Comparison of ENCODE assay signal across 8 cellular contexts in genomic region chr3:173584093-173584833, GRCh38.
A peak's percentile ranks its signal among the peaks of the same experiment; 100 is the strongest.
DNase-seq lines count a peak whose midpoint lies in the region; ATAC-seq and TF ChIP-seq lines count a peak whose summit lies in the region.

No MANE protein-coding gene starts in this region.

- ATAC-seq in right cardiac atrium (no peak), GM18858 (IDR thresholded peaks at IDR 0.05; ENCODE audit: unreplicated experiment) (no peak)

- H3K27ac ChIP-seq in HUES64 (ENCODE audit: low read depth, low read length) (peak overlapping the region; percentile 44; the same call in 1 of the 2 replicates), adrenal gland (no peak overlapping the region), right cardiac atrium (ENCODE audit: low read length) (no peak overlapping the region), sigmoid colon (peak overlapping the region in 2 of 4 donors; percentile 67 to 78)

- WGBS in HUES64 = 4% methylated on average over 16 of the region's 16 CpGs
- WGBS in adrenal gland, 4 donors = 8 to 9% (median 9%) methylated on average over 16 of the region's 16 CpGs
- WGBS in right cardiac atrium = 6% methylated on average over 16 of the region's 16 CpGs
- WGBS in sigmoid colon, 2 donors = 8 to 15% methylated on average over 16 of the region's 16 CpGs

- TF ChIP-seq EP300 in sigmoid colon (IDR thresholded peaks at IDR 0.05) = no peak

- H3K36me3 ChIP-seq in HUES64 (ENCODE audit: insufficient read depth, low read length) (no peaks in the 10 kb centered on the region), adrenal gland (replicated peaks in 1 of 2) (no peaks in the 10 kb centered on the region), sigmoid colon (no peaks in the 10 kb centered on the region)

- peak; percentile 81 for DNase-seq in G401 (ENCODE audit: low spot score)
- DNase-seq in adrenal gland = peak in 1 of 7 donors; percentile 58
- DNase-seq in right cardiac atrium = no peak
- DNase-seq in sigmoid colon = no peak
- DNase-seq in SKM-1 treated with dmso at 0.1 percent for 144 hours (lab: John Stamatoyannopoulos, UW; ENCODE audit: unreplicated experiment) = no peak
- no peak for DNase-seq in NK-92 treated with Interleukin-12 subunit alpha and Interleukin-12 subunit beta, amount 100 ng/mL, for 24 hours (lab: John Stamatoyannopoulos, UW)

- TF ChIP-seq CTCF in adrenal gland (IDR thresholded peaks at IDR 0.05) (peak; percentile 10 to 57 (median 40)), sigmoid colon (IDR thresholded peaks at IDR 0.05) (peak in 3 of 4 experiments; percentile 19 to 65 (median 64))

- H3K27me3 ChIP-seq in HUES64 (ENCODE audit: insufficient read depth, low read length) = peaks cover 14% of the 10 kb centered on the region; the same call in 1 of the 2 replicates
- no peaks in the 10 kb centered on the region for H3K27me3 ChIP-seq in adrenal gland
- no peaks in the 10 kb centered on the region for H3K27me3 ChIP-seq in right cardiac atrium (ENCODE audit: control insufficient read depth, insufficient read depth)
- no peaks in the 10 kb centered on the region for H3K27me3 ChIP-seq in sigmoid colon

- H3K4me1 ChIP-seq in HUES64 (ENCODE audit: insufficient read depth, low read length) = peaks cover 35% of the 10 kb centered on the region
- no peaks in the 10 kb centered on the region for H3K4me1 ChIP-seq in adrenal gland (replicated peaks in 1 of 2)
- no peaks in the 10 kb centered on the region for H3K4me1 ChIP-seq in right cardiac atrium (ENCODE audit: control insufficient read depth, insufficient read depth, low read length)
- H3K4me1 ChIP-seq in sigmoid colon = peaks cover 0 to 10% (median 3%) of the 10 kb centered on the region in 4 donors

- H3K9me3 ChIP-seq in HUES64 (ENCODE audit: insufficient read depth, low read depth, low read length) = no peaks in the 10 kb centered on the region
- H3K9me3 ChIP-seq in adrenal gland (replicated peaks in 1 of 3) = no peaks in the 10 kb centered on the region
- no peaks in the 10 kb centered on the region for H3K9me3 ChIP-seq in right cardiac atrium (ENCODE audit: control insufficient read depth, low read length)
- H3K9me3 ChIP-seq in sigmoid colon = no peaks in the 10 kb centered on the region

- TF ChIP-seq POLR2A in adrenal gland (IDR thresholded peaks at IDR 0.05) (no peak), sigmoid colon (IDR thresholded peaks at IDR 0.05) (no peak)

- peak overlapping the region; percentile 64 for H3K4me3 ChIP-seq in HUES64 (ENCODE audit: low read length)
- no peak overlapping the region for H3K4me3 ChIP-seq in adrenal gland
- H3K4me3 ChIP-seq in right cardiac atrium (ENCODE audit: low read length) = peak overlapping the region; percentile 47
- H3K4me3 ChIP-seq in sigmoid colon = peak overlapping the region; percentile 30 to 60 (median 56)

- in situ Hi-C loops in G401 (cut with HindIII; ENCODE audit: low sequenced_read_pairs) = no loop called here

- peak overlapping the region; percentile 65 for H3K9ac ChIP-seq in HUES64 (ENCODE audit: low read depth, low read length)

- intact Hi-C loops in adrenal gland (cut with DNase I) = no loop called here
- intact Hi-C loops in right cardiac atrium (cut with DNase I) = no loop called here
- intact Hi-C loops in sigmoid colon (cut with DNase I) = no loop called here

Comparison
In these comparisons a context has a peak if more than half of its experiments do, and no peak if none do; other contexts are left out.
1. H3K4me3 ChIP-seq: peak in HUES64 (single experiment), right cardiac atrium (single experiment) and sigmoid colon (4 of 4); none in adrenal gland (0 of 4).